9 cellular contexts compared by ENCODE assay signal in genomic region chr4:46994007-46994405, GRCh38. TPM values are rescaled to one million over a fixed set of nuclear protein-coding genes. Genes with fewer than 3 reads are reported as not detected.
DNase-seq lines count a peak whose midpoint lies in the region; TF ChIP-seq lines count a peak whose summit lies in the region.
"Had no signal": no experiment of that assay in that cellular context is flagged by ENCODE, and none has a peak within 500 bp of the region (broad histone marks: within the 10 kb centered on the region; RNA-seq: fewer than 3 reads in every experiment).

No MANE protein-coding gene starts in this region.

- TF ChIP-seq CTCF in astrocyte of the cerebellum (IDR thresholded peaks at IDR 0.05; ENCODE audit: low read depth, low read length, missing control alignments) (no peak), suprapubic skin (IDR thresholded peaks at IDR 0.05) (no peak)

- H3K36me3 ChIP-seq in suprapubic skin, result no peaks in the 10 kb centered on the region

- peaks cover 35% of the 10 kb centered on the region for H3K27me3 ChIP-seq in suprapubic skin

- no peak overlapping the region for H3K27ac ChIP-seq in suprapubic skin

- H3K4me1 ChIP-seq in suprapubic skin, result peaks cover 21% of the 10 kb centered on the region

- no peak for TF ChIP-seq EP300 in suprapubic skin (IDR thresholded peaks at IDR 0.05)

- DNase-seq in NOMO-1 treated with DMSO at 0.1 percent for 48 hours (lab: John Stamatoyannopoulos, UW; ENCODE audit: unreplicated experiment) (peak; percentile 6), NOMO-1 treated with dmso at 0.1 percent for 144 hours (lab: John Stamatoyannopoulos, UW; ENCODE audit: unreplicated experiment) (no peak), astrocyte of the cerebellum (ENCODE audit: low read depth) (no peak), suprapubic skin (ENCODE audit: low spot score in 2 of 2) (no peak), activated gamma-delta T cell treated with Interleukin-2 at 50 U/mL for 16 hours (no peak), NCI-H446 treated with DMSO at 0.1 percent for 48 hours (lab: John Stamatoyannopoulos, UW) (no peak), NCI-H2227 (lab: John Stamatoyannopoulos, UW; ENCODE audit: unreplicated experiment) (no peak)

- in situ Hi-C loops in astrocyte of the cerebellum (cut with HindIII; ENCODE audit: low sequenced_read_pairs), result no loop called here

- H3K9me3 ChIP-seq in iPS-18c (ENCODE audit: control insufficient read depth, insufficient read depth, low read length) (peaks cover 3% of the 10 kb centered on the region), suprapubic skin (no peaks in the 10 kb centered on the region)

- H3K4me3 ChIP-seq in astrocyte of the cerebellum (ENCODE audit: low read depth, low read length), result peak overlapping the region; percentile 61
- H3K4me3 ChIP-seq in iPS-18c (ENCODE audit: insufficient read depth, low read depth, low read length), result peak overlapping the region; percentile 67
- peak overlapping the region; percentile 43 for H3K4me3 ChIP-seq in suprapubic skin

- no peak for TF ChIP-seq POLR2A in suprapubic skin (IDR thresholded peaks at IDR 0.05)

- WGBS in suprapubic skin, result 2% methylated on average over 13 of the region's 14 CpGs

RNA-seq across cellular contexts. Expression of gene GABRA4, which starts 0.6 kb away (rescaled TPM):
- 1 to 10 TPM in 1 of 4 donors, under 1 TPM in 3; 0.34 to 2.2 (median 0.58) TPM for total RNA-seq in suprapubic skin
- total RNA-seq: fibroblast of villous mesenchyme had no signal

RNA-seq across cellular contexts. Expression of gene GABRB1, which starts 37.4 kb away (rescaled TPM):
- not detected for total RNA-seq in suprapubic skin
- total RNA-seq: fibroblast of villous mesenchyme had no signal
